Comparison of ENCODE assay signal across 23 cellular contexts in the genomic region with DNA sequence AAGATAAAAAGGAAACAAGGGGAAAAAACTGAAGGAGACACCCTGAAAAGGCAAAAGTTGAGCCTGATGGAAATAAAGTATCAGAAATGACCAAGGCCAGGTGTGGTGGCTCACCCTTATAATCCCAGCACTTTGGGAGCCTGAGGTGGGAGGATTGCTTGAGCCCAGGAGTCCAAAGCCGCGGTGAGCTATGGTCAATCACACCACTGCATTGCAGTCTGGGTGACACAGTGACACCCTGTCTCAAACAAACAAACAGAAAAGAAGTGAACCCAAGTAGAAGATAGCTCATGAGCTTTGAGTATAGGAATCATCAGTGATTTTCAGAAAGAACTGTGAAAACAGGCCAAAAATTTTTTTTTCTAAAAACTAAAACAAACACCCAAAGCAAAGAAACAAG. TPM values are rescaled to one million over a fixed set of nuclear protein-coding genes. Genes with fewer than 3 reads are reported as not detected.
DNase-seq lines count a peak whose midpoint lies in the region; ATAC-seq, FAIRE-seq and TF ChIP-seq lines count a peak whose summit lies in the region.
"Had no signal": no experiment of that assay in that cellular context is flagged by ENCODE, and none has a peak within 500 bp of the region (broad histone marks: within the 10 kb centered on the region; RNA-seq: fewer than 3 reads in every experiment).

No MANE protein-coding gene starts in this region.

- peaks cover 5% of the 10 kb centered on the region for H3K9me3 Mint-ChIP-seq in central memory CD8-positive, alpha-beta T cell
- no peaks in the 10 kb centered on the region for H3K9me3 Mint-ChIP-seq in osteocyte (ENCODE audit: unreplicated experiment)

- intact Hi-C loops in HepG2 (cut with micrococcal nuclease; ENCODE audit: unreplicated experiment), result no loop called here
- intact Hi-C loops in right lobe of liver (cut with DNase I), result no loop called here

- no peak for TF ChIP-seq EP300 in HepG2 (IDR thresholded peaks at IDR 0.05; ENCODE audit: low read depth in 2 of 2, low read length in 2 of 2)
- TF ChIP-seq EP300 in HepG2 (CRISPR knock-in tag; IDR thresholded peaks at IDR 0.05; ENCODE audit: borderline replicate concordance), result no peak

- no peaks in the 10 kb centered on the region for H3K36me3 ChIP-seq in HepG2 (replicated peaks in 1 of 2; ENCODE audit: control insufficient read depth in 1 of 2, insufficient read depth in 2 of 2, low read length in 2 of 2)
- H3K36me3 ChIP-seq in right lobe of liver, result no peaks in the 10 kb centered on the region
- H3K36me3 ChIP-seq: BLaER1 had no signal

- BruUV-seq in HepG2 (replicated peaks; lab: Mats Ljungman, UMichigan), result no TSS peak

- TF ChIP-seq CTCF in HepG2 (CRISPR knock-in tag; IDR thresholded peaks at IDR 0.05) (no peak), right lobe of liver (IDR thresholded peaks at IDR 0.05) (no peak), osteocyte (IDR thresholded peaks at IDR 0.05) (no peak)

- H3K9me3 ChIP-seq in HepG2 (ENCODE audit: low read length) (no peaks in the 10 kb centered on the region), right lobe of liver (no peaks in the 10 kb centered on the region)

- H3K36me3 Mint-ChIP-seq in central memory CD8-positive, alpha-beta T cell (ENCODE audit: insufficient read depth), result no peaks in the 10 kb centered on the region
- no peaks in the 10 kb centered on the region for H3K36me3 Mint-ChIP-seq in osteocyte (ENCODE audit: unreplicated experiment)
- H3K36me3 Mint-ChIP-seq: CD4-positive, CD25-positive, alpha-beta regulatory T cell; CD8-positive, alpha-beta T cell had no signal

- H3K27ac ChIP-seq in HepG2 (ENCODE audit: extremely low read length, insufficient read depth, low read length) (no peak overlapping the region), right lobe of liver (no peak overlapping the region)
- H3K27ac ChIP-seq: 22Rv1, BLaER1, C4-2B had no signal

- no peak overlapping the region for H3K4me3 ChIP-seq in HepG2 (replicated peaks in 1 of 3; ENCODE audit: insufficient read depth in 1 of 3, low read depth in 2 of 3, low read length in 3 of 3)
- H3K4me3 ChIP-seq in right lobe of liver, result no peak overlapping the region
- H3K4me3 ChIP-seq: BLaER1, GM12878, GM23338 had no signal

- H2AFZ ChIP-seq in HepG2 (ENCODE audit: low read length), result no peak overlapping the region
- H2AFZ ChIP-seq: GM23338 had no signal

- POLR2A ChIA-PET in HepG2 (lab: Yijun Ruan, JAX), result no interaction called here

- no peak for FAIRE-seq in HepG2 (lab: Jason Lieb, UNC)
- FAIRE-seq: A204.1, D721Med, GM12878, GM19239 had no signal

- no peaks in the 10 kb centered on the region for H3K27me3 Mint-ChIP-seq in central memory CD8-positive, alpha-beta T cell
- no peaks in the 10 kb centered on the region for H3K27me3 Mint-ChIP-seq in osteocyte (ENCODE audit: unreplicated experiment)

- ATAC-seq in HepG2 (peak; percentile 84), right lobe of liver (no peak), HG03095 (IDR thresholded peaks at IDR 0.05; ENCODE audit: unreplicated experiment) (no peak)
- ATAC-seq in central memory CD8-positive, alpha-beta T cell (replicated peaks; ENCODE audit: extremely low read depth, poor library complexity, severe bottlenecking), result no peak
- ATAC-seq: CD8-positive, alpha-beta T cell; GM12878; GM23338; HCT116 had no signal

- no peak for DNase-seq in HepG2 (ENCODE audit: low spot score)
- no peak for DNase-seq in right lobe of liver
- DNase-seq in central memory CD8-positive, alpha-beta T cell (ENCODE audit: low spot score in 2 of 2), result no peak
- DNase-seq in osteocyte (ENCODE audit: extremely low spot score, unreplicated experiment), result peak; percentile 46
- no peak for DNase-seq in NCI-H128 (lab: John Stamatoyannopoulos, UW; ENCODE audit: unreplicated experiment)
- DNase-seq: CD4-positive, CD25-positive, alpha-beta regulatory T cell; CD8-positive, alpha-beta T cell; DMS 273 treated with DMSO at 0.1 percent for 48 hours; DMS79; EL; GDM1; H9 had no signal

- H3K4me1 ChIP-seq in HepG2 (ENCODE audit: insufficient read depth, low read length), result peaks cover 12% of the 10 kb centered on the region
- no peaks in the 10 kb centered on the region for H3K4me1 ChIP-seq in right lobe of liver
- H3K4me1 ChIP-seq: BLaER1 had no signal

- H4K20me1 ChIP-seq in HepG2 (ENCODE audit: insufficient read depth, low read length), result no peaks in the 10 kb centered on the region
- H4K20me1 ChIP-seq: BLaER1 had no signal

- in situ Hi-C loops in HepG2 (cut with HindIII; ENCODE audit: extremely low pct_ligation_motif_present, low pct_unique_long_range_greater_than_20kb), result no loop called here

- CTCF ChIA-PET in HepG2 (lab: Yijun Ruan, JAX; ENCODE audit: low intra/inter-chr PET ratio, low total read pairs), result no interaction called here

- peak overlapping the region; percentile 63 for H3K27ac Mint-ChIP-seq in central memory CD8-positive, alpha-beta T cell (ENCODE audit: low read depth)
- no peak overlapping the region for H3K27ac Mint-ChIP-seq in osteocyte (ENCODE audit: unreplicated experiment)
- H3K27ac Mint-ChIP-seq: B cell; CD8-positive, alpha-beta T cell; GM23338; H9 had no signal

- no peaks in the 10 kb centered on the region for H3K79me2 ChIP-seq in HepG2 (ENCODE audit: insufficient read depth, low read length)

- TF ChIP-seq RAD21 in HepG2 (CRISPR knock-in tag; IDR thresholded peaks at IDR 0.05), result no peak

- H3K9ac ChIP-seq in HepG2 (ENCODE audit: insufficient read depth, low read depth, low read length), result no peak overlapping the region
- H3K9ac ChIP-seq: BLaER1 had no signal

- H3K27me3 ChIP-seq in HepG2 (ENCODE audit: control insufficient read depth in 1 of 2, insufficient read depth in 2 of 2, low read length in 2 of 2) (no peaks in the 10 kb centered on the region), right lobe of liver (no peaks in the 10 kb centered on the region)
- H3K27me3 ChIP-seq: BLaER1 had no signal

- TF ChIP-seq POLR2A in HepG2 (IDR thresholded peaks at IDR 0.05; ENCODE audit: insufficient read depth in 1 of 2, low read depth in 2 of 2, low read length in 2 of 2), result no peak
- no peak for TF ChIP-seq POLR2A in right lobe of liver (IDR thresholded peaks at IDR 0.05)

- no peak overlapping the region for H3K4me3 Mint-ChIP-seq in central memory CD8-positive, alpha-beta T cell
- H3K4me3 Mint-ChIP-seq in osteocyte (ENCODE audit: unreplicated experiment), result no peak overlapping the region
- H3K4me3 Mint-ChIP-seq: B cell; CD4-positive, CD25-positive, alpha-beta regulatory T cell; CD8-positive, alpha-beta T cell; GM23338; H9 had no signal

- 14% methylated on average over 2 of the region's 2 CpGs for WGBS in HepG2 (ENCODE audit: low lambda C conversion rate)
- 44% methylated on average over 2 of the region's 2 CpGs for WGBS in right lobe of liver (ENCODE audit: insufficient coverage, low coverage, low lambda C conversion rate, missing lambda C conversion rate)

- no peaks in the 10 kb centered on the region for H3K4me1 Mint-ChIP-seq in central memory CD8-positive, alpha-beta T cell
- no peaks in the 10 kb centered on the region for H3K4me1 Mint-ChIP-seq in osteocyte (ENCODE audit: unreplicated experiment)
- H3K4me1 Mint-ChIP-seq: CD4-positive, CD25-positive, alpha-beta regulatory T cell had no signal

- H3K4me2 ChIP-seq in HepG2 (ENCODE audit: low read depth, low read length), result no peak overlapping the region
- H3K4me2 ChIP-seq: BLaER1, GM23338 had no signal

TF ChIP-seq in HepG2, 621 proteins besides CTCF, POLR2A, EP300 and RAD21 (continues in another document):
- TF ChIP-seq MED1 (CRISPR knock-in tag; IDR thresholded peaks at IDR 0.05) (peak; percentile 36; the same call in 1 of the 2 replicates), ZNF296 (CRISPR knock-in tag; conservative IDR thresholded peaks at IDR 0.05) (no peak), ZNF260 (CRISPR knock-in tag; IDR thresholded peaks at IDR 0.05; ENCODE audit: borderline replicate concordance, low read depth) (no peak)
- TF ChIP-seq, protein P1, sequence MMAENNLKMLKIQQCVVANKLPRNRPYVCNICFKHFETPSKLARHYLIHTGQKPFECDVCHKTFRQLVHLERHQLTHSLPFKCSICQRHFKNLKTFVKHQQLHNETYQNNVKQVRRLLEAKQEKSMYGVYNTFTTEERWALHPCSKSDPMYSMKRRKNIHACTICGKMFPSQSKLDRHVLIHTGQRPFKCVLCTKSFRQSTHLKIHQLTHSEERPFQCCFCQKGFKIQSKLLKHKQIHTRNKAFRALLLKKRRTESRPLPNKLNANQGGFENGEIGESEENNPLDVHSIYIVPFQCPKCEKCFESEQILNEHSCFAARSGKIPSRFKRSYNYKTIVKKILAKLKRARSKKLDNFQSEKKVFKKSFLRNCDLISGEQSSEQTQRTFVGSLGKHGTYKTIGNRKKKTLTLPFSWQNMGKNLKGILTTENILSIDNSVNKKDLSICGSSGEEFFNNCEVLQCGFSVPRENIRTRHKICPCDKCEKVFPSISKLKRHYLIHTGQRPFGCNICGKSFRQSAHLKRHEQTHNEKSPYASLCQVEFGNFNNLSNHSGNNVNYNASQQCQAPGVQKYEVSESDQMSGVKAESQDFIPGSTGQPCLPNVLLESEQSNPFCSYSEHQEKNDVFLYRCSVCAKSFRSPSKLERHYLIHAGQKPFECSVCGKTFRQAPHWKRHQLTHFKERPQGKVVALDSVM (CRISPR knock-in tag; IDR thresholded peaks at IDR 0.05), result peak; percentile 63

RNA-seq across cellular contexts. Expression of a gene that starts 26.4 kb away (rescaled TPM):
- total RNA-seq in HepG2 (2016; rRNA removed; fragmentation: Illumina TruSeq; extraction: Trizol) (28.7 and 44.5 TPM in 2 replicates), right lobe of liver (10 to 100 TPM; 13.9 to 26.2 (median 21.5) TPM), osteocyte (35.3 and 38.9 TPM in 2 replicates)
- 5.2 and 5.6 TPM in 2 replicates for total RNA-seq in HepG2 (2016; cell fraction: cytosol; rRNA removed; fragmentation: Illumina TruSeq; extraction: Trizol; ENCODE audit: low read depth)
- total RNA-seq in HepG2 (2016; cell fraction: insoluble cytoplasmic fraction; rRNA removed; fragmentation: Illumina TruSeq; extraction: Trizol), result 29.0 and 42.5 TPM in 2 replicates
- total RNA-seq in HepG2 (2016; cell fraction: membrane; rRNA removed; fragmentation: Illumina TruSeq; extraction: Trizol), result 9.4 and 12.5 TPM in 2 replicates
- total RNA-seq in HepG2 (2016; cell fraction: nucleus; rRNA removed; fragmentation: Illumina TruSeq; extraction: Trizol), result 35.8 and 37.8 TPM in 2 replicates
- 26.5 and 35.4 TPM in 2 replicates for polyA plus RNA-seq in HepG2 (2011; rRNA removed)
- 8.8 and 13.6 TPM in 2 replicates for polyA plus RNA-seq in HepG2 (2011; cell fraction: cytosol; rRNA removed)
- 13.1 and 13.7 TPM in 2 replicates for polyA plus RNA-seq in HepG2 (2011; cell fraction: nucleus; rRNA removed)
- 26.0 and 27.5 TPM in 2 replicates for polyA plus RNA-seq in HepG2 (2012)
- 1.2 and 1.3 TPM in 2 replicates for polyA plus RNA-seq in HepG2 (2016; cell fraction: cytosol; fragmentation: Illumina TruSeq; extraction: Trizol; ENCODE audit: low read depth)
- polyA plus RNA-seq in HepG2 (2016; cell fraction: insoluble cytoplasmic fraction; fragmentation: Illumina TruSeq; extraction: Trizol; ENCODE audit: low read depth), result 22.6 and 26.1 TPM in 2 replicates
- 4.5 and 4.6 TPM in 2 replicates for polyA plus RNA-seq in HepG2 (2016; cell fraction: membrane; fragmentation: Illumina TruSeq; extraction: Trizol; ENCODE audit: low read depth)
- 24.7 and 25.8 TPM in 2 replicates for polyA plus RNA-seq in HepG2 (2016; cell fraction: nucleus; fragmentation: Illumina TruSeq; extraction: Trizol; ENCODE audit: insufficient read depth, low read depth)
- polyA minus RNA-seq in HepG2 (2011; rRNA and poly(A)+ RNA removed; ENCODE audit: low replicate concordance), result 22.9 and 28.9 TPM in 2 replicates
- 25.6 and 28.5 TPM in 2 replicates for polyA minus RNA-seq in HepG2 (2011; cell fraction: cytosol; rRNA and poly(A)+ RNA removed)
- polyA minus RNA-seq in HepG2 (2011; cell fraction: nucleus; rRNA and poly(A)+ RNA removed), result 66.4 and 71.1 TPM in 2 replicates
